In the genomic region with DNA sequence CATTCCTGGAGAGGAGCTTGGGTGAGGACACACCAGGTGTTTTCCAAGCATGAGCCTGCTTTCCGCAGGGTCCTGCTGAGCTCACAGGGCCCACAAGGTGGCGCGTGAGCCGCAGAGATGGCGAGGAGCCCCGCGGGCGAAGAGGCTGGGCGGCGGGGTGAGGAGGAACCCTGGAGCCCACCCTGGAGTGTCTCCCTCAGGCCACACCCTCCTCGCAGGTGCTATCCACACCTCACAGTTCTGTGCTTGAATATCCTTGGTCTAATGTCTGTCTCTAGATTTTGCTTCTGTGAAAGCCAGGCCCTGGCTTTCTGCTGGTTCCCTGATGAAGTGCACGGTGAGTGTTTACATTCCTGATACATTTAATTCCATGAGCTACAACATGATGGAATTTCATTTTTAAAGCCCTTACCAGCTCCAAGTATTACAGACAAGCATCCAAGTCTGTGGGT, we compare ENCODE assay signal across 8 cellular contexts.
DNase-seq lines count a peak whose midpoint lies in the region; ATAC-seq and TF ChIP-seq lines count a peak whose summit lies in the region.

No MANE protein-coding gene starts in this region.

- no peak overlapping the region for H3K27ac Mint-ChIP-seq in activated CD8-positive, alpha-beta T cell treated with anti-CD3 and anti-CD28 coated beads for 36 hours

- ATAC-seq in HG03342 (IDR thresholded peaks at IDR 0.05; ENCODE audit: unreplicated experiment) (peak; percentile 61), HG03108 (IDR thresholded peaks at IDR 0.05; ENCODE audit: unreplicated experiment) (no peak)
- peak; percentile 34 for ATAC-seq in activated CD8-positive, alpha-beta T cell treated with anti-CD3 and anti-CD28 coated beads for 36 hours

- CTCF ChIA-PET in activated CD8-positive, alpha-beta T cell treated with anti-CD3 and anti-CD28 coated beads for 36 hours (lab: Charles Lee): interaction anchor here (0.9 to 1.3 kb wide), 3 partner anchors 9 to 64 kb away, joined by 3 read pairs; no protein-coding TSS in a partner anchor

- no peaks in the 10 kb centered on the region for H3K9me3 ChIP-seq in ascending aorta

- intact Hi-C loops in activated CD8-positive, alpha-beta T cell treated with anti-CD3 and anti-CD28 coated beads for 36 hours (cut with micrococcal nuclease): no loop called here
- intact Hi-C loops in ascending aorta (cut with DNase I): loop anchor here (10.0 kb wide), 1 partner anchor 62 kb away; no protein-coding TSS in a partner anchor

- H3K4me3 ChIP-seq in ascending aorta: no peak overlapping the region

- peaks cover 2% of the 10 kb centered on the region for H3K9me3 Mint-ChIP-seq in activated CD8-positive, alpha-beta T cell treated with anti-CD3 and anti-CD28 coated beads for 36 hours

- TF ChIP-seq CTCF in activated CD8-positive, alpha-beta T cell treated with anti-CD3 and anti-CD28 coated beads for 36 hours (IDR thresholded peaks at IDR 0.05): peak; percentile 54
- TF ChIP-seq CTCF in ascending aorta (IDR thresholded peaks at IDR 0.05): peak in 1 of 3 experiments; percentile 11

- H3K27me3 Mint-ChIP-seq in activated CD8-positive, alpha-beta T cell treated with anti-CD3 and anti-CD28 coated beads for 36 hours: no peaks in the 10 kb centered on the region

- H3K36me3 ChIP-seq in ascending aorta: no peaks in the 10 kb centered on the region

- DNase-seq in NCI-H2107 treated with DMSO at 0.1 percent for 48 hours (lab: John Stamatoyannopoulos, UW; ENCODE audit: unreplicated experiment): peak; percentile 8
- no peak for DNase-seq in NCI-H2107 (lab: John Stamatoyannopoulos, UW)
- DNase-seq in activated CD8-positive, alpha-beta T cell treated with anti-CD3 and anti-CD28 coated beads for 36 hours: peak; percentile 33
- DNase-seq in left kidney (ENCODE audit: low read depth, low spot score): peak; percentile 75
- DNase-seq in ascending aorta (ENCODE audit: low spot score in 2 of 2): no peak
- no peak for DNase-seq in NOMO-1 treated with DMSO at 0.1 percent for 48 hours (lab: John Stamatoyannopoulos, UW; ENCODE audit: unreplicated experiment)

- H3K4me3 Mint-ChIP-seq in activated CD8-positive, alpha-beta T cell treated with anti-CD3 and anti-CD28 coated beads for 36 hours: no peak overlapping the region

- no peaks in the 10 kb centered on the region for H3K4me1 ChIP-seq in ascending aorta

- H3K4me1 Mint-ChIP-seq in activated CD8-positive, alpha-beta T cell treated with anti-CD3 and anti-CD28 coated beads for 36 hours (ENCODE audit: low read depth): no peaks in the 10 kb centered on the region

- H3K27ac ChIP-seq in ascending aorta: no peak overlapping the region

- no peaks in the 10 kb centered on the region for H3K27me3 ChIP-seq in ascending aorta

- no peaks in the 10 kb centered on the region for H3K36me3 Mint-ChIP-seq in activated CD8-positive, alpha-beta T cell treated with anti-CD3 and anti-CD28 coated beads for 36 hours (ENCODE audit: low read depth)

- POLR2A ChIA-PET in activated CD8-positive, alpha-beta T cell treated with anti-CD3 and anti-CD28 coated beads for 36 hours (lab: Charles Lee): no interaction called here

Comparison
In these comparisons a context has a peak if more than half of its experiments do, and no peak if none do; other contexts are left out.
1. DNase-seq: peak in NCI-H2107 treated with DMSO at 0.1 percent for 48 hours (single experiment), activated CD8-positive, alpha-beta T cell treated with anti-CD3 and anti-CD28 coated beads for 36 hours (single experiment) and left kidney (single experiment); none in NCI-H2107 (single experiment), ascending aorta (0 of 2) and NOMO-1 treated with DMSO at 0.1 percent for 48 hours (single experiment).